In genomic region chr7:148811892-148812291, GRCh38 we compare ENCODE assay signal across 18 cellular contexts.
"Had no signal": no experiment of that assay in that cellular context is flagged by ENCODE, and none has a peak within 500 bp of the region (broad histone marks: within the 10 kb centered on the region; RNA-seq: fewer than 3 reads in every experiment).

No MANE protein-coding gene starts in this region.

- H3K27ac ChIP-seq: cardiac muscle cell, gastroesophageal sphincter, lower lobe of right lung, ovary, right lobe of liver, SJSA1, thoracic aorta, upper lobe of right lung had no signal

- H3K36me3 ChIP-seq: gastroesophageal sphincter, ovary, thoracic aorta had no signal

- H3K4me2 ChIP-seq: smooth muscle cell had no signal

- H3K9me3 Mint-ChIP-seq: mesothelial cell of epicardium, neural crest cell had no signal

- H3K27me3 ChIP-seq: cardiac muscle cell, gastroesophageal sphincter, ovary, right lobe of liver, SJSA1, upper lobe of right lung had no signal

- H3K27ac Mint-ChIP-seq: mesothelial cell of epicardium had no signal

- H3K9me3 ChIP-seq: gastroesophageal sphincter, lower lobe of right lung, ovary, right lobe of liver, SJSA1, thoracic aorta, upper lobe of right lung had no signal

- FAIRE-seq: astrocyte, islet of Langerhans had no signal

- ATAC-seq: activated CD4-positive, CD25-positive, alpha-beta regulatory T cell treated with anti-CD3 and anti-CD28 coated beads, Interleukin-2, amount 50 U/mL, for 24 hours; gastroesophageal sphincter; left colon; lower lobe of right lung; right lobe of liver; upper lobe of right lung had no signal

- DNase-seq: activated CD8-positive, alpha-beta memory T cell treated with anti-CD3 and anti-CD28 coated beads, Interleukin-2, amount 50 U/mL, for 48 hours; left colon; lower lobe of right lung; ovary; right lobe of liver; SW 1271; T-helper 9 cell; upper lobe of right lung had no signal

- H3K4me3 Mint-ChIP-seq: mesothelial cell of epicardium, neural crest cell had no signal

- H3K4me1 ChIP-seq: gastroesophageal sphincter, lower lobe of right lung, right lobe of liver, SJSA1, upper lobe of right lung had no signal

- H3K4me3 ChIP-seq: cardiac muscle cell, gastroesophageal sphincter, lower lobe of right lung, ovary, right lobe of liver, SJSA1, smooth muscle cell, thoracic aorta, upper lobe of right lung had no signal
